In genomic region chr3:31176045-31176444, GRCh38 we compare ENCODE assay signal across 34 cellular contexts.
"Had no signal": no experiment of that assay in that cellular context is flagged by ENCODE, and none has a peak within 500 bp of the region (broad histone marks: within the 10 kb centered on the region; RNA-seq: fewer than 3 reads in every experiment).

No MANE protein-coding gene starts in this region.

- H3K27me3 ChIP-seq: MG63 had no signal

- H3K9me3 ChIP-seq: MG63 had no signal

- H3K4me3 ChIP-seq: MG63 had no signal

- H3K36me3 ChIP-seq: MG63 had no signal

- DNase-seq: Karpas-422, Kasumi-1, MG63, MM.1S, MV-4-11, NCI-H1048, NCI-H1092, NCI-H1092 treated with DMSO at 0.1 percent for 48 hours, NCI-H1105, NCI-H1105 treated with DMSO at 0.1 percent for 48 hours, NCI-H1417, NCI-H1417 treated with DMSO at 0.1 percent for 48 hours, NCI-H1436, NCI-H1436 treated with DMSO at 0.1 percent for 48 hours, NCI-H146, NCI-H1694, NCI-H1694 treated with DMSO at 0.1 percent for 48 hours, NCI-H187, NCI-H187 treated with DMSO at 0.1 percent for 48 hours, NCI-H1930, NCI-H2029, NCI-H2029 treated with DMSO at 0.1 percent for 48 hours, NCI-H2081, NCI-H2081 treated with DMSO at 0.1 percent for 48 hours, NCI-H2107, NCI-H2171, NCI-H2171 treated with DMSO at 0.1 percent for 48 hours, NCI-H2227 treated with DMSO at 0.1 percent for 48 hours, NCI-H226, NCI-H345, NCI-H446, NCI-H446 treated with DMSO at 0.1 percent for 48 hours, NCI-H510A, NCI-H510A treated with DMSO at 0.1 percent for 48 hours had no signal
